In genomic region chr4:37486134-37486533, GRCh38 we compare ENCODE assay signal across 20 cellular contexts.
DNase-seq lines count a peak whose midpoint lies in the region; ATAC-seq and TF ChIP-seq lines count a peak whose summit lies in the region.
"Had no signal": no experiment of that assay in that cellular context is flagged by ENCODE, and none has a peak within 500 bp of the region (broad histone marks: within the 10 kb centered on the region; RNA-seq: fewer than 3 reads in every experiment).

No MANE protein-coding gene starts in this region.

- WGBS in hepatocyte (ENCODE audit: low lambda C conversion rate, missing lambda C conversion rate), result 48% methylated on average over 2 of the region's 2 CpGs
- WGBS in transverse colon (ENCODE audit: low coverage in 1 of 2), 2 donors, result 22 to 40% methylated on average over 2 of the region's 2 CpGs

- no peak overlapping the region for H3K4me3 Mint-ChIP-seq in neural progenitor cell
- H3K4me3 Mint-ChIP-seq in activated T-cell treated with anti-CD3 and anti-CD28 coated beads, Interleukin-2, amount 50 U/mL, for 24 hours, result no peak overlapping the region
- H3K4me3 Mint-ChIP-seq: CD8-positive, alpha-beta memory T cell; IgD-negative memory B cell had no signal

- no peak overlapping the region for H3K9ac ChIP-seq in neural progenitor cell

- no peak overlapping the region for H3K4me2 ChIP-seq in hepatocyte
- no peak overlapping the region for H3K4me2 ChIP-seq in neural progenitor cell

- no peaks in the 10 kb centered on the region for H3K9me3 ChIP-seq in hepatocyte (ENCODE audit: low read depth)
- no peaks in the 10 kb centered on the region for H3K9me3 ChIP-seq in neural progenitor cell (ENCODE audit: low read depth)
- no peaks in the 10 kb centered on the region for H3K9me3 ChIP-seq in transverse colon
- H3K9me3 ChIP-seq: SJCRH30 had no signal

- H3K9me3 Mint-ChIP-seq in neural progenitor cell, result peaks cover 3% of the 10 kb centered on the region
- H3K9me3 Mint-ChIP-seq in activated T-cell treated with anti-CD3 and anti-CD28 coated beads, Interleukin-2, amount 50 U/mL, for 24 hours, result peaks cover 8% of the 10 kb centered on the region

- H3K27ac Mint-ChIP-seq in neural progenitor cell, result no peak overlapping the region
- no peak overlapping the region for H3K27ac Mint-ChIP-seq in activated T-cell treated with anti-CD3 and anti-CD28 coated beads, Interleukin-2, amount 50 U/mL, for 24 hours
- H3K27ac Mint-ChIP-seq: CD8-positive, alpha-beta memory T cell; IgD-negative memory B cell had no signal

- intact Hi-C loops in transverse colon (cut with DNase I; ENCODE audit: low total_unique reads), result no loop called here

- no peak overlapping the region for H3K4me3 ChIP-seq in hepatocyte
- no peak overlapping the region for H3K4me3 ChIP-seq in neural progenitor cell
- no peak overlapping the region for H3K4me3 ChIP-seq in transverse colon
- H3K4me3 ChIP-seq: SJCRH30 had no signal

- H3K79me2 ChIP-seq in hepatocyte, result peaks cover 48% of the 10 kb centered on the region
- H3K79me2 ChIP-seq in neural progenitor cell (ENCODE audit: low read depth), result no peaks in the 10 kb centered on the region

- no peaks in the 10 kb centered on the region for H3F3A ChIP-seq in neural progenitor cell (ENCODE audit: low read depth)

- H3K4me1 Mint-ChIP-seq in neural progenitor cell, result no peaks in the 10 kb centered on the region
- peaks cover 5% of the 10 kb centered on the region for H3K4me1 Mint-ChIP-seq in activated T-cell treated with anti-CD3 and anti-CD28 coated beads, Interleukin-2, amount 50 U/mL, for 24 hours (ENCODE audit: low read depth)
- H3K4me1 Mint-ChIP-seq: CD8-positive, alpha-beta memory T cell had no signal

- H3K36me3 Mint-ChIP-seq in neural progenitor cell, result peaks cover 2% of the 10 kb centered on the region
- no peaks in the 10 kb centered on the region for H3K36me3 Mint-ChIP-seq in activated T-cell treated with anti-CD3 and anti-CD28 coated beads, Interleukin-2, amount 50 U/mL, for 24 hours (ENCODE audit: low read depth)
- H3K36me3 Mint-ChIP-seq: CD8-positive, alpha-beta memory T cell; IgD-negative memory B cell had no signal

- H3K9me2 ChIP-seq in hepatocyte (replicated peaks; ENCODE audit: insufficient read depth), result no peaks in the 10 kb centered on the region

- in situ Hi-C loops in transverse colon (cut with MboI; ENCODE audit: low pct_ligation_motif_present in 1 of 4, low pct_unique_long_range_greater_than_20kb in 1 of 4, low sequenced_read_pairs in 3 of 4), result no loop called here

- no peaks in the 10 kb centered on the region for H4K20me1 ChIP-seq in hepatocyte (ENCODE audit: insufficient read depth, poor library complexity, severe bottlenecking)
- H4K20me1 ChIP-seq in neural progenitor cell (ENCODE audit: low read depth), result no peaks in the 10 kb centered on the region

- peaks cover 4% of the 10 kb centered on the region for H3K27me3 Mint-ChIP-seq in neural progenitor cell (ENCODE audit: insufficient read depth, low read depth)
- H3K27me3 Mint-ChIP-seq in activated T-cell treated with anti-CD3 and anti-CD28 coated beads, Interleukin-2, amount 50 U/mL, for 24 hours, result peaks cover 12% of the 10 kb centered on the region

- no peak overlapping the region for H2AFZ ChIP-seq in hepatocyte
- H2AFZ ChIP-seq in neural progenitor cell (replicated peaks), result peak overlapping the region; percentile 12

- peaks cover 19% of the 10 kb centered on the region for H3K4me1 ChIP-seq in hepatocyte (ENCODE audit: insufficient read depth)
- peaks cover 8% of the 10 kb centered on the region for H3K4me1 ChIP-seq in neural progenitor cell
- H3K4me1 ChIP-seq in transverse colon, result peaks cover 0 to 63% (median 18%) of the 10 kb centered on the region in 4 donors
- H3K4me1 ChIP-seq: SJCRH30 had no signal

- H3K27me3 ChIP-seq in hepatocyte, result no peaks in the 10 kb centered on the region
- H3K27me3 ChIP-seq in neural progenitor cell, result no peaks in the 10 kb centered on the region
- no peaks in the 10 kb centered on the region for H3K27me3 ChIP-seq in transverse colon
- H3K27me3 ChIP-seq: SJCRH30 had no signal

- ATAC-seq in GM18511 (IDR thresholded peaks at IDR 0.05; ENCODE audit: unreplicated experiment), result no peak
- ATAC-seq: HCT116 had no signal

- H3K27ac ChIP-seq in hepatocyte (peak overlapping the region; percentile 71), neural progenitor cell (no peak overlapping the region), transverse colon (peak overlapping the region in 3 of 4 donors; percentile 31 to 54 (median 48))
- H3K27ac ChIP-seq: SJCRH30 had no signal

- no peak for TF ChIP-seq CTCF in hepatocyte (IDR thresholded peaks at IDR 0.05; ENCODE audit: poor library complexity)
- no peak for TF ChIP-seq CTCF in neural progenitor cell (IDR thresholded peaks at IDR 0.05)
- no peak for TF ChIP-seq CTCF in transverse colon (IDR thresholded peaks at IDR 0.05)

- DNase-seq in NCI-H1417 (lab: John Stamatoyannopoulos, UW) (peak in 2 of 3 experiments; percentile 8 to 21), NCI-H1417 treated with DMSO at 0.1 percent for 48 hours (lab: John Stamatoyannopoulos, UW) (no peak), hepatocyte (ENCODE audit: low spot score) (no peak), neural progenitor cell (ENCODE audit: low spot score) (no peak), transverse colon (no peak), activated T-cell treated with anti-CD3 and anti-CD28 coated beads for 4 hours (no peak)
- DNase-seq in activated T-cell treated with anti-CD3 and anti-CD28 coated beads, Interleukin-2, amount 50 U/mL, for 24 hours, result no peak
- DNase-seq: 8988T; C1 segment of cervical spinal cord; CD8-positive, alpha-beta memory T cell; DMS53; GDM1; NCI-H2029 treated with DMSO at 0.1 percent for 48 hours; NCI-H446 treated with DMSO at 0.1 percent for 48 hours; NCI-H526 treated with DMSO at 0.1 percent for 48 hours; OCI-M1; SJCRH30 had no signal

- H3K36me3 ChIP-seq in hepatocyte (replicated peaks; ENCODE audit: insufficient read depth, low read depth) (no peaks in the 10 kb centered on the region), neural progenitor cell (no peaks in the 10 kb centered on the region), transverse colon (no peaks in the 10 kb centered on the region)
- H3K36me3 ChIP-seq: SJCRH30 had no signal

- TF ChIP-seq POLR2A in transverse colon (IDR thresholded peaks at IDR 0.05), result no peak

- no peak for TF ChIP-seq EP300 in transverse colon (IDR thresholded peaks at IDR 0.05; ENCODE audit: low read depth)

Comparison
In these comparisons a context has a peak if more than half of its experiments do, and no peak if none do; other contexts are left out.
1. DNase-seq: peak in NCI-H1417 (2 of 3); none in NCI-H1417 treated with DMSO at 0.1 percent for 48 hours (single experiment), hepatocyte (single experiment), neural progenitor cell (single experiment), transverse colon (single experiment), activated T-cell treated with anti-CD3 and anti-CD28 coated beads for 4 hours (single experiment) and activated T-cell treated with anti-CD3 and anti-CD28 coated beads, Interleukin-2, amount 50 U/mL, for 24 hours (single experiment).